ENCODE assay signal across 13 cellular contexts in the genomic region with DNA sequence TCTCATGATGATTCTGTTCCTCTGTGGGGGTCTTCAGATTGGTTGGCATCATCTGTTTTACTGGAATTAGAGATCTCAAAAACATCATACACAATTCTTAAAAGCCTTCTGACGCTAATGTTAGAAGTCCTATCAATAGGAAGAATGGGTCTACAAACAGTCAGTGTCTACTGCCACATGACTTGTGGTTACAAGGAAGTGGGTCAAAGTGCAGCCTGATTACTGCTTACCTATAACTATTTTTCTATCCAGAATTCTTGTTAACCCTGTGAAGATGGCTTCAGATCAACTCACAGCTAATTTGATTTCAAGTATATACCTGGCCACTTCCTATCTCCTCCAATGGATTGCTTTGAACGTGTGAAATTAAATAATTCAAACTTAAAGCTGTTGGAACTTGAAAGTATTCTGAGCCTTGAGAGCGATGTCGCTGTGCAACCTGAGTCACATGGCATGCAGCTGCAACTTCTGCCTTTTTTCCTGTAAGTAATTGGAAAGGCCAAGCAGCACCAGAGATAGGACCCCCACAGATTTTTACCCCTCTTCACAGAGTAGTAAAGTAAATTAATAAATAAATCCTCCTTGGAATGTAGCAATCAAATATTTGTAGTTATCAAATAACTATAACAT. TPM values are rescaled to one million over a fixed set of nuclear protein-coding genes. Genes with fewer than 3 reads are reported as not detected.
DNase-seq lines count a peak whose midpoint lies in the region; ATAC-seq lines count a peak whose summit lies in the region.
"Had no signal": no experiment of that assay in that cellular context is flagged by ENCODE, and none has a peak within 500 bp of the region (broad histone marks: within the 10 kb centered on the region; RNA-seq: fewer than 3 reads in every experiment).

No MANE protein-coding gene starts in this region.

- ATAC-seq in HG03139 (IDR thresholded peaks at IDR 0.05; ENCODE audit: unreplicated experiment) (no peak), GM21723 (IDR thresholded peaks at IDR 0.05; ENCODE audit: unreplicated experiment) (no peak)

- peaks cover 1% of the 10 kb centered on the region for H3K27me3 Mint-ChIP-seq in IgD-negative memory B cell
- peaks cover 2% of the 10 kb centered on the region for H3K27me3 Mint-ChIP-seq in activated T-helper 1 cell treated with anti-CD3 and anti-CD28 coated beads, Interleukin-12 subunit alpha, Interleukin-12 subunit beta, Interleukin-2, Interleukin-4 antibody, amounts not matched to agents 30 ng/mL and 10 ng/mL and 1 ng/mL, durations not matched to agents 14 hours and 24 hours and 36 hours (ENCODE audit: insufficient read depth)

- H3K9me3 Mint-ChIP-seq in IgD-negative memory B cell, result no peaks in the 10 kb centered on the region
- peaks cover 2% of the 10 kb centered on the region for H3K9me3 Mint-ChIP-seq in activated T-helper 1 cell treated with anti-CD3 and anti-CD28 coated beads, Interleukin-12 subunit alpha, Interleukin-12 subunit beta, Interleukin-2, Interleukin-4 antibody, amounts not matched to agents 30 ng/mL and 10 ng/mL and 1 ng/mL, durations not matched to agents 14 hours and 24 hours and 36 hours

- H3K27ac Mint-ChIP-seq in IgD-negative memory B cell, result peak overlapping the region; percentile 59 to 93 (median 72)
- peak overlapping the region; percentile 2 for H3K27ac Mint-ChIP-seq in activated T-helper 1 cell treated with anti-CD3 and anti-CD28 coated beads, Interleukin-12 subunit alpha, Interleukin-12 subunit beta, Interleukin-2, Interleukin-4 antibody, amounts not matched to agents 30 ng/mL and 10 ng/mL and 1 ng/mL, durations not matched to agents 14 hours and 24 hours and 36 hours

- DNase-seq in CD1c-positive myeloid dendritic cell (ENCODE audit: extremely low spot score), result peak; percentile 34
- no peak for DNase-seq in activated T-helper 1 cell treated with anti-CD3 and anti-CD28 coated beads, Interleukin-12 subunit alpha, Interleukin-12 subunit beta, Interleukin-2, Interleukin-4 antibody, amounts not matched to agents 30 ng/mL and 10 ng/mL and 1 ng/mL, durations not matched to agents 14 hours and 24 hours and 36 hours (ENCODE audit: low spot score)
- DNase-seq in kidney tubule cell (ENCODE audit: low spot score), result peak; percentile 49
- DNase-seq in NCI-H524 treated with DMSO at 0.1 percent for 48 hours (lab: John Stamatoyannopoulos, UW), result no peak
- DNase-seq in activated gamma-delta T cell treated with Interleukin-2 at 50 U/mL for 16 hours, result no peak
- DNase-seq: GDM1; glutamatergic neuron; NCI-H1105; occipital lobe; stimulated activated CD4-positive, alpha-beta T cell treated with anti-CD3 and anti-CD28 coated beads, Interleukin-15, amount 100 ng/mL, for 24 hours had no signal

- H3K4me3 Mint-ChIP-seq in IgD-negative memory B cell, result peak overlapping the region; percentile 26 to 84 (median 78)
- H3K4me3 Mint-ChIP-seq in activated T-helper 1 cell treated with anti-CD3 and anti-CD28 coated beads, Interleukin-12 subunit alpha, Interleukin-12 subunit beta, Interleukin-2, Interleukin-4 antibody, amounts not matched to agents 30 ng/mL and 10 ng/mL and 1 ng/mL, durations not matched to agents 14 hours and 24 hours and 36 hours, result peak overlapping the region; percentile 46

- peaks cover 2% of the 10 kb centered on the region for H3K36me3 Mint-ChIP-seq in IgD-negative memory B cell
- H3K36me3 Mint-ChIP-seq in activated T-helper 1 cell treated with anti-CD3 and anti-CD28 coated beads, Interleukin-12 subunit alpha, Interleukin-12 subunit beta, Interleukin-2, Interleukin-4 antibody, amounts not matched to agents 30 ng/mL and 10 ng/mL and 1 ng/mL, durations not matched to agents 14 hours and 24 hours and 36 hours (ENCODE audit: low read depth), result peaks cover 5% of the 10 kb centered on the region

- H3K4me1 Mint-ChIP-seq in IgD-negative memory B cell, result peaks cover 24 to 29% (median 29%) of the 10 kb centered on the region in 3 donors
- peaks cover 55% of the 10 kb centered on the region for H3K4me1 Mint-ChIP-seq in activated T-helper 1 cell treated with anti-CD3 and anti-CD28 coated beads, Interleukin-12 subunit alpha, Interleukin-12 subunit beta, Interleukin-2, Interleukin-4 antibody, amounts not matched to agents 30 ng/mL and 10 ng/mL and 1 ng/mL, durations not matched to agents 14 hours and 24 hours and 36 hours (ENCODE audit: low read depth)

- intact Hi-C loops in activated T-helper 1 cell treated with anti-CD3 and anti-CD28 coated beads, Interleukin-12 subunit alpha, Interleukin-12 subunit beta, Interleukin-2, Interleukin-4 antibody, amounts not matched to agents 30 ng/mL and 10 ng/mL and 1 ng/mL, durations not matched to agents 14 hours and 24 hours and 36 hours (cut with micrococcal nuclease), result no loop called here

RNA-seq across cellular contexts. Expression of a gene that starts 3.0 kb away (rescaled TPM):
- 30.3 TPM for polyA plus RNA-seq in IgD-negative memory B cell
- 54.8 and 55.9 TPM in 2 replicates for total RNA-seq in activated T-helper 1 cell treated with anti-CD3 and anti-CD28 coated beads, Interleukin-12 subunit alpha, Interleukin-12 subunit beta, Interleukin-2, Interleukin-4 antibody, amounts not matched to agents 30 ng/mL and 10 ng/mL and 1 ng/mL, durations not matched to agents 14 hours and 24 hours and 36 hours

RNA-seq across cellular contexts. Expression of a gene that starts 58.8 kb away (rescaled TPM):
- polyA plus RNA-seq in IgD-negative memory B cell, result 46.8 TPM
- total RNA-seq in activated T-helper 1 cell treated with anti-CD3 and anti-CD28 coated beads, Interleukin-12 subunit alpha, Interleukin-12 subunit beta, Interleukin-2, Interleukin-4 antibody, amounts not matched to agents 30 ng/mL and 10 ng/mL and 1 ng/mL, durations not matched to agents 14 hours and 24 hours and 36 hours, result 70.6 and 74.7 TPM in 2 replicates

Comparison
In these comparisons a context has a peak if more than half of its experiments do, and no peak if none do; other contexts are left out.
1. DNase-seq: peak in CD1c-positive myeloid dendritic cell (single experiment) and kidney tubule cell (single experiment); none in activated T-helper 1 cell treated with anti-CD3 and anti-CD28 coated beads, Interleukin-12 subunit alpha, Interleukin-12 subunit beta, Interleukin-2, Interleukin-4 antibody, amounts not matched to agents 30 ng/mL and 10 ng/mL and 1 ng/mL, durations not matched to agents 14 hours and 24 hours and 36 hours (single experiment), NCI-H524 treated with DMSO at 0.1 percent for 48 hours (single experiment) and activated gamma-delta T cell treated with Interleukin-2 at 50 U/mL for 16 hours (single experiment).